21 cellular contexts compared by ENCODE assay signal in the genomic region with DNA sequence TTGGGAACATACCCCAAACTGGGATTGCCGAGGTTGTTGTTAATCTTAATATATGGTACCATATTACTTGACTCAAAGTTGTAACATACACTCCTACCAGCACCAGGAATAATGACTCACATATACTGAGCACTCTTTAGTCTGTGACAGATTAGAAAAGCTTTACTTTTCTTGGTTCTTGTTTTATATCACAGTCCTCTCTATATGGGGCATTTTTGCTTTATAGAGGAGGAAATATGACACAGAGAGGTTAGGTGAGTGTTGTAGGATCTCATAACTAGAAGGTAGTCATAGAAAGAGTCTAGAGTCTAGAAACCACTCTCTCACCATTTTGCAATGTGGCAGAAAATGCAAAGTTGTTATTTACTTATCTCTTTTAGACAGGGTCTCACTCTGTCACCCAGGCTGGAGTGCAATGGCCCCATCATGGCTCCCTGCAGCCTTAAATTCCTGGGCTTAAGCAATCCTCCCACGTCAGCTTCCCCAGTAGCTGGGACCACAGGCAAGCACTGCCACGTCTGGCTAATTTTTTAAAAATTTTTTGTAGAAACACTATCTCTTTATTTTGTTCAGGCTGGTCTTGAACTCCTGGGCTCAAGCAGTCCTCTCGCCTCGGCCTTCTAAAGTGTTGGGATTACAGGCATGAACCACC. TPM values are rescaled to one million over a fixed set of nuclear protein-coding genes. Genes with fewer than 3 reads are reported as not detected.
"Had no signal": no experiment of that assay in that cellular context is flagged by ENCODE, and none has a peak within 500 bp of the region (broad histone marks: within the 10 kb centered on the region; RNA-seq: fewer than 3 reads in every experiment).

No MANE protein-coding gene starts in this region.

- H3K36me3 Mint-ChIP-seq: brain had no signal

- H3K4me3 ChIP-seq: SJSA1, testis, upper lobe of right lung had no signal

- ATAC-seq: left ventricle myocardium superior, sciatic nerve, upper lobe of right lung had no signal

- H3K4me3 Mint-ChIP-seq: brain; central memory CD8-positive, alpha-beta T cell; neural crest cell; stimulated activated naive CD8-positive, alpha-beta T cell treated with anti-CD3 and anti-CD28 coated beads, Interleukin-15, Interleukin-2, amounts not matched to agents 100 ng/mL and 50 ng/mL, for 24 hours had no signal

- DNase-seq: activated CD8-positive, alpha-beta memory T cell treated with anti-CD3 and anti-CD28 coated beads, Interleukin-2, amount 50 U/mL, for 48 hours; activated gamma-delta T cell treated with Interleukin-2 at 50 U/mL for 16 hours; amygdala; hippocampal formation; left ventricle myocardium superior; mesenchymal stem cell; T-helper 9 cell; testis; upper lobe of right lung had no signal

- H3K27ac Mint-ChIP-seq: brain; stimulated activated naive CD8-positive, alpha-beta T cell treated with anti-CD3 and anti-CD28 coated beads, Interleukin-15, Interleukin-2, amounts not matched to agents 100 ng/mL and 50 ng/mL, for 24 hours had no signal

- H3K9me3 Mint-ChIP-seq: brain; central memory CD8-positive, alpha-beta T cell; neural crest cell; stimulated activated naive CD8-positive, alpha-beta T cell treated with anti-CD3 and anti-CD28 coated beads, Interleukin-15, Interleukin-2, amounts not matched to agents 100 ng/mL and 50 ng/mL, for 24 hours had no signal

- H3K27me3 ChIP-seq: SJSA1, testis, upper lobe of right lung had no signal

- H3K27ac ChIP-seq: SJSA1, testis, upper lobe of right lung had no signal

- H3K9me3 ChIP-seq: SJSA1, testis, upper lobe of right lung had no signal

- H3K27me3 Mint-ChIP-seq: central memory CD8-positive, alpha-beta T cell; stimulated activated naive CD8-positive, alpha-beta T cell treated with anti-CD3 and anti-CD28 coated beads, Interleukin-15, Interleukin-2, amounts not matched to agents 100 ng/mL and 50 ng/mL, for 24 hours had no signal

RNA-seq across cellular contexts. Expression of gene SLC17A2, which starts 45.5 kb away (rescaled TPM):
- total RNA-seq: dermis microvascular lymphatic vessel endothelial cell, glomerular endothelial cell, kidney epithelial cell, left ventricle myocardium superior, neural crest cell, osteocyte, pulmonary artery endothelial cell, sciatic nerve, SJSA1, upper lobe of right lung had no signal
- polyA plus RNA-seq: esophagus had no signal
